In genomic region chr6:36178544-36178943, GRCh38 we compare ENCODE assay signal across 3 cellular contexts.
TF ChIP-seq lines count a peak whose summit lies in the region.

No MANE protein-coding gene starts in this region.

TF ChIP-seq in SK-N-SH treated with all-trans-retinoic acid at 6 μM for 48 hours, 23 proteins besides CTCF, POLR2A, EP300 and RAD21:
- TF ChIP-seq ZNF70 (CRISPR knock-in tag; IDR thresholded peaks at IDR 0.05) (no peak), ZFP30 (CRISPR knock-in tag; IDR thresholded peaks at IDR 0.05) (0 out of 2 replicates have a peak, but pooled peaks have one; percentile 51)

TF ChIP-seq in SK-N-SH, 30 proteins besides CTCF, POLR2A, EP300 and RAD21:
- no peak for TF ChIP-seq RCOR1 (IDR thresholded peaks at IDR 0.05; ENCODE audit: low read length)
- TF ChIP-seq GATA2 (CRISPR knock-in tag; IDR thresholded peaks at IDR 0.05): no peak
- no peak for TF ChIP-seq YY1 (IDR thresholded peaks at IDR 0.05; ENCODE audit: low read depth)
- no peak for TF ChIP-seq POLR2AphosphoS5 (IDR thresholded peaks at IDR 0.05; ENCODE audit: low read depth, low read length)
TF ChIP-seq in SK-N-SH: peak in this region for 0.

TF ChIP-seq in HepG2, 621 proteins besides CTCF, POLR2A, EP300 and RAD21:
- TF ChIP-seq MAFK (conservative IDR thresholded peaks at IDR 0.05 in 1 of 2, IDR thresholded peaks at IDR 0.05 in 1 of 2; ENCODE audit: low read length in 2 of 2) (no peak), ZNF160 (CRISPR knock-in tag; IDR thresholded peaks at IDR 0.05) (peak; percentile 97)
